Comparison of ENCODE assay signal across 8 cellular contexts in genomic region chr12:122876281-122876680, GRCh38. TPM values are rescaled to one million over a fixed set of nuclear protein-coding genes. Genes with fewer than 3 reads are reported as not detected.
DNase-seq lines count a peak whose midpoint lies in the region; ATAC-seq, FAIRE-seq and TF ChIP-seq lines count a peak whose summit lies in the region.
"Not testable (repeated sequence)": the region's sequence is repeated elsewhere in the genome, so short reads cannot be mapped to it uniquely, and the experiment has no call there.

No MANE protein-coding gene starts in this region.

- H3K4me3 Mint-ChIP-seq in IgD-negative memory B cell (peak overlapping the region in 3 of 4 donors; percentile 19 to 84 (median 39)), immature natural killer cell (peak overlapping the region; percentile 19 to 71 (median 59))
- H3K4me3 Mint-ChIP-seq in T-helper 17 cell = not testable (repeated sequence)
- peak overlapping the region; percentile 51 for H3K4me3 Mint-ChIP-seq in activated T-helper 17 cell treated with anti-CD3 and anti-CD28 coated beads, Interleukin-2, amount 50 U/mL, for 72 hours
- H3K4me3 Mint-ChIP-seq in stimulated activated naive CD8-positive, alpha-beta T cell treated with anti-CD3 and anti-CD28 coated beads, Interleukin-15, Interleukin-2, amounts not matched to agents 100 ng/mL and 50 ng/mL, for 24 hours = peak overlapping the region; percentile 55

- H3K27me3 Mint-ChIP-seq in IgD-negative memory B cell; T-helper 17 cell; activated T-helper 17 cell treated with anti-CD3 and anti-CD28 coated beads, Interleukin-2, amount 50 U/mL, for 72 hours: not testable (repeated sequence)
- H3K27me3 Mint-ChIP-seq in immature natural killer cell (ENCODE audit: low read depth in 3 of 3) = peaks cover 6 to 29% (median 11%) of the 10 kb centered on the region in 3 donors
- H3K27me3 Mint-ChIP-seq in stimulated activated naive CD8-positive, alpha-beta T cell treated with anti-CD3 and anti-CD28 coated beads, Interleukin-15, Interleukin-2, amounts not matched to agents 100 ng/mL and 50 ng/mL, for 24 hours = peaks cover 16% of the 10 kb centered on the region

- SMC1A ChIA-PET in GM12878 (lab: Charles Lee; ENCODE audit: uncharacterized antibody, unreplicated experiment) = interaction anchor here (1.0 to 1.9 kb wide), 4 partner anchors 10 to 75 kb away, joined by 3 to 11 read pairs (median 4); no protein-coding TSS in a partner anchor

- intact Hi-C loops in GM12878 (cut with micrococcal nuclease; ENCODE audit: unreplicated experiment) = loop anchor here (10.0 kb wide), 1 partner anchor 359 kb away; the partner anchor contains the start of genes MPHOSPH9 and MTRFR

- peaks cover 92 to 98% (median 97%) of the 10 kb centered on the region in 10 experiments for H3K4me1 ChIP-seq in BLaER1 treated with 17β-estradiol and CSF1 and Interleukin-3, amounts not matched to agents 10 nM and 100 nM
- peaks cover 43% of the 10 kb centered on the region for H3K4me1 ChIP-seq in GM12878 (ENCODE audit: control insufficient read depth, insufficient read depth, low read length)
- peaks cover 90 to 93% of the 10 kb centered on the region in 2 experiments for H3K4me1 ChIP-seq in neutrophil (ENCODE audit: control insufficient read depth in 1 of 2, insufficient read depth in 1 of 2, low read depth in 1 of 2, low read length in 1 of 2)

- TF ChIP-seq EP300 in GM12878 (IDR thresholded peaks at IDR 0.05; ENCODE audit: borderline replicate concordance in 1 of 2, control insufficient read depth in 1 of 2, low read depth in 2 of 2, low read length in 2 of 2) = not testable (repeated sequence)

- peak overlapping the region in 5 of 11 experiments; percentile 6 to 55 (median 48); a peak in 4 of 22 replicates for H3K27ac ChIP-seq in BLaER1 treated with 17β-estradiol and CSF1 and Interleukin-3, amounts not matched to agents 10 nM and 100 nM
- H3K27ac ChIP-seq in GM12878 (ENCODE audit: control insufficient read depth, insufficient read depth) = peak overlapping the region; percentile 49; the same call in 1 of the 2 replicates
- peak overlapping the region; percentile 96 for H3K27ac ChIP-seq in neutrophil

- H3K36me3 Mint-ChIP-seq in IgD-negative memory B cell = peaks cover 11% of the 10 kb centered on the region
- H3K36me3 Mint-ChIP-seq in T-helper 17 cell (ENCODE audit: low read depth); immature natural killer cell: not testable (repeated sequence)
- peaks cover 41% of the 10 kb centered on the region for H3K36me3 Mint-ChIP-seq in activated T-helper 17 cell treated with anti-CD3 and anti-CD28 coated beads, Interleukin-2, amount 50 U/mL, for 72 hours (ENCODE audit: low read depth)
- H3K36me3 Mint-ChIP-seq in stimulated activated naive CD8-positive, alpha-beta T cell treated with anti-CD3 and anti-CD28 coated beads, Interleukin-15, Interleukin-2, amounts not matched to agents 100 ng/mL and 50 ng/mL, for 24 hours (ENCODE audit: low read depth) = peaks cover 11% of the 10 kb centered on the region

- H3K27ac Mint-ChIP-seq in IgD-negative memory B cell (peak overlapping the region in 2 of 3 donors; percentile 57 to 65), T-helper 17 cell (peak overlapping the region; percentile 54), immature natural killer cell (peak overlapping the region; percentile 45 to 94 (median 68))
- peak overlapping the region; percentile 73 for H3K27ac Mint-ChIP-seq in activated T-helper 17 cell treated with anti-CD3 and anti-CD28 coated beads, Interleukin-2, amount 50 U/mL, for 72 hours
- H3K27ac Mint-ChIP-seq in stimulated activated naive CD8-positive, alpha-beta T cell treated with anti-CD3 and anti-CD28 coated beads, Interleukin-15, Interleukin-2, amounts not matched to agents 100 ng/mL and 50 ng/mL, for 24 hours = peak overlapping the region; percentile 36

- not testable (repeated sequence) for FAIRE-seq in GM12878 (lab: Jason Lieb, UNC)

- peak overlapping the region in 5 of 11 experiments; percentile 2 to 55 (median 30); a peak in 7 of 22 replicates for H3K9ac ChIP-seq in BLaER1 treated with 17β-estradiol and CSF1 and Interleukin-3, amounts not matched to agents 10 nM and 100 nM
- not testable (repeated sequence) for H3K9ac ChIP-seq in GM12878 (ENCODE audit: control insufficient read depth, insufficient read depth, low read length)

- H3K9me3 ChIP-seq in BLaER1 treated with 17β-estradiol and CSF1 and Interleukin-3, amounts not matched to agents 10 nM and 100 nM (replicated peaks in 1 of 11); T-helper 17 cell (ENCODE audit: control insufficient read depth, low read length, poor library complexity, severe bottlenecking); GM12878 (replicated peaks; ENCODE audit: control insufficient read depth, insufficient read depth, low read length); neutrophil: not testable (repeated sequence)

- TF ChIP-seq POLR2A in GM12878 (IDR thresholded peaks at IDR 0.05; ENCODE audit: low read depth, low read length) = not testable (repeated sequence)

- not testable (repeated sequence) for ATAC-seq in T-helper 17 cell; activated T-helper 17 cell treated with anti-CD3 and anti-CD28 coated beads, Interleukin-2, amount 50 U/mL, for 72 hours (replicated peaks); GM12878

- POLR2A ChIA-PET in GM12878 (lab: Charles Lee) = interaction anchor here (0.7 to 1.9 kb wide), 4 partner anchors 11 to 25 kb away, joined by 3 to 14 read pairs (median 4); partner anchors contain the start of gene VPS37B

- not testable (repeated sequence) for DNase-seq in T-helper 17 cell; GM12878 (ENCODE audit: low read depth, low spot score); immature natural killer cell

- H3K4me1 Mint-ChIP-seq in IgD-negative memory B cell (peaks cover 77 to 82% (median 80%) of the 10 kb centered on the region in 3 donors), T-helper 17 cell (peaks cover 72% of the 10 kb centered on the region), immature natural killer cell (peaks cover 96 to 98% of the 10 kb centered on the region in 2 donors)
- peaks cover 63% of the 10 kb centered on the region for H3K4me1 Mint-ChIP-seq in activated T-helper 17 cell treated with anti-CD3 and anti-CD28 coated beads, Interleukin-2, amount 50 U/mL, for 72 hours
- H3K4me1 Mint-ChIP-seq in stimulated activated naive CD8-positive, alpha-beta T cell treated with anti-CD3 and anti-CD28 coated beads, Interleukin-15, Interleukin-2, amounts not matched to agents 100 ng/mL and 50 ng/mL, for 24 hours (ENCODE audit: low read depth) = peaks cover 99% of the 10 kb centered on the region

- WGBS in GM12878 (ENCODE audit: insufficient coverage, insufficient replicate concordance, low lambda C conversion rate, missing lambda C conversion rate) = 95% methylated on average over 5 of the region's 5 CpGs

- not testable (repeated sequence) for TF ChIP-seq RAD21 in GM12878 (IDR thresholded peaks at IDR 0.05; ENCODE audit: insufficient read depth, low read depth, low read length)

- RAD21 ChIA-PET in GM12878 (lab: Charles Lee; ENCODE audit: unreplicated experiment) = interaction anchor here (0.6 to 1.2 kb wide), 6 partner anchors 10 to 27 kb away, joined by 3 to 5 read pairs (median 3); no protein-coding TSS in a partner anchor

- not testable (repeated sequence) for H3K4me3 ChIP-seq in BLaER1 treated with 17β-estradiol and CSF1 and Interleukin-3, amounts not matched to agents 10 nM and 100 nM; GM12878; neutrophil (ENCODE audit: low read depth in 1 of 2, low read length in 1 of 2)

- in situ Hi-C loops in GM12878 (cut with MboI) = not testable (repeated sequence)

- H3K9me3 Mint-ChIP-seq in IgD-negative memory B cell; activated T-helper 17 cell treated with anti-CD3 and anti-CD28 coated beads, Interleukin-2, amount 50 U/mL, for 72 hours; immature natural killer cell; stimulated activated naive CD8-positive, alpha-beta T cell treated with anti-CD3 and anti-CD28 coated beads, Interleukin-15, Interleukin-2, amounts not matched to agents 100 ng/mL and 50 ng/mL, for 24 hours: not testable (repeated sequence)

- CTCF ChIA-PET in GM12878 (lab: Yijun Ruan, JAX) = interaction anchor here (8.9 kb wide), 1 partner anchor 20 kb away, joined by 107 read pairs; the partner anchor contains the start of gene VPS37B

- peaks cover 0 to 33% (median 6%) of the 10 kb centered on the region in 11 experiments; a peak in 7 of 22 replicates for H3K36me3 ChIP-seq in BLaER1 treated with 17β-estradiol and CSF1 and Interleukin-3, amounts not matched to agents 10 nM and 100 nM
- H3K36me3 ChIP-seq in GM12878 (ENCODE audit: control insufficient read depth in 2 of 2, insufficient read depth in 2 of 2, low read length in 1 of 2) = not testable (repeated sequence)
- peaks cover 17% of the 10 kb centered on the region for H3K36me3 ChIP-seq in neutrophil

- H3K27me3 ChIP-seq in BLaER1 treated with 17β-estradiol and CSF1 and Interleukin-3, amounts not matched to agents 10 nM and 100 nM = peaks cover 0 to 11% (median 0%) of the 10 kb centered on the region in 11 experiments; a peak in 3 of 22 replicates
- H3K27me3 ChIP-seq in GM12878 (replicated peaks in 1 of 2; ENCODE audit: control insufficient read depth in 2 of 2, insufficient read depth in 2 of 2, low read length in 1 of 2); neutrophil: not testable (repeated sequence)

- not testable (repeated sequence) for TF ChIP-seq CTCF in GM12878 (IDR thresholded peaks at IDR 0.05 in 2 of 3, conservative IDR thresholded peaks at IDR 0.05 in 1 of 3; ENCODE audit: control insufficient read depth in 2 of 3, extremely low read depth in 1 of 3, insufficient read depth in 1 of 3, low read depth in 3 of 3, low read length in 3 of 3); neutrophil (IDR thresholded peaks at IDR 0.05)

- H3K4me2 ChIP-seq in BLaER1 treated with 17β-estradiol and CSF1 and Interleukin-3, amounts not matched to agents 10 nM and 100 nM = peak overlapping the region; percentile 68 to 99 (median 96)
- H3K4me2 ChIP-seq in GM12878 (ENCODE audit: control insufficient read depth, insufficient read depth) = peak overlapping the region; percentile 56

- not testable (repeated sequence) for H3K79me2 ChIP-seq in GM12878 (ENCODE audit: control insufficient read depth, insufficient read depth, low read length)

- BruUV-seq in GM12878 (replicated peaks; lab: Mats Ljungman, UMichigan) = not testable (repeated sequence)

- peaks cover 49 to 100% (median 81%) of the 10 kb centered on the region in 11 experiments; a peak in 21 of 22 replicates for H4K20me1 ChIP-seq in BLaER1 treated with 17β-estradiol and CSF1 and Interleukin-3, amounts not matched to agents 10 nM and 100 nM
- not testable (repeated sequence) for H4K20me1 ChIP-seq in GM12878 (ENCODE audit: control insufficient read depth, insufficient read depth)

- H2AFZ ChIP-seq in GM12878 (ENCODE audit: control insufficient read depth, low read depth, low read length) = not testable (repeated sequence)

RNA-seq across cellular contexts. Expression of gene VPS37B, which starts 19.6 kb away (rescaled TPM):
- polyA plus RNA-seq in IgD-negative memory B cell = 48.1 TPM
- total RNA-seq in T-helper 17 cell = 10 to 100 TPM; 82.2 to 90.5 TPM
- total RNA-seq in activated T-helper 17 cell treated with anti-CD3 and anti-CD28 coated beads, Interleukin-2, amount 50 U/mL, for 72 hours = 10 to 100 TPM; 10.5 to 17.0 TPM
- total RNA-seq in GM12878 (2013; cell fraction: nucleolus; rRNA removed) = 54.9 and 58.5 TPM in 2 replicates
- total RNA-seq in GM12878 (2014; rRNA removed) = 47.5 and 53.3 TPM in 2 replicates
- total RNA-seq in GM12878 (2014; rRNA removed; fragmentation: Illumina TruSeq; extraction: Trizol) = 22.3 and 26.5 TPM in 2 replicates
- total RNA-seq in GM12878 (2021) = 68.6 and 68.7 TPM in 2 replicates
- 7.5 TPM for polyA plus RNA-seq in GM12878 (2011; ENCODE audit: low read depth)
- 11.7 and 13.0 TPM in 2 replicates for polyA plus RNA-seq in GM12878 (2011; rRNA removed)
- polyA plus RNA-seq in GM12878 (2011; cell fraction: cytosol; rRNA removed) = 22.7 and 26.9 TPM in 2 replicates
- 24.3 and 28.7 TPM in 2 replicates for polyA plus RNA-seq in GM12878 (2011; cell fraction: nucleus; rRNA removed)
- polyA plus RNA-seq in GM12878 (2012) = 18.5 and 21.4 TPM in 2 replicates
- 20.1 and 29.5 TPM in 2 replicates for polyA plus RNA-seq in GM12878 (2014; fragmentation: Illumina TruSeq; extraction: Trizol)
- polyA plus RNA-seq in GM12878 (2014; fragmentation: Nextera tagmentation; extraction: Ambion mirVana) = 1 to 10 TPM in 1 of 2 experiments, under 1 TPM in 1; 0.66 to 1.7 TPM
- 54.0 and 63.8 TPM in 2 replicates for polyA plus RNA-seq in GM12878 (2014; rRNA removed)
- 10 to 100 TPM; 49.7 to 52.6 TPM for polyA plus RNA-seq in GM12878 (2016; fragmentation: Nextera tagmentation; extraction: Ambion mirVana)
- polyA minus RNA-seq in GM12878 (2011; rRNA and poly(A)+ RNA removed) = 10.7 and 17.4 TPM in 2 replicates
- polyA minus RNA-seq in GM12878 (2011; cell fraction: cytosol; rRNA and poly(A)+ RNA removed) = 11.3 and 11.4 TPM in 2 replicates
- 8.9 and 18.9 TPM in 2 replicates for polyA minus RNA-seq in GM12878 (2011; cell fraction: nucleus; rRNA and poly(A)+ RNA removed)
- polyA plus RNA-seq in immature natural killer cell = 10 to 100 TPM; 39.5 to 70.1 (median 43.6) TPM

RNA-seq across cellular contexts. Expression of gene HIP1R, which starts 41.0 kb away (rescaled TPM):
- polyA plus RNA-seq in IgD-negative memory B cell (58.3 TPM), GM12878 (2011; rRNA removed) (1.1 and 1.6 TPM in 2 replicates), GM12878 (2014; fragmentation: Illumina TruSeq; extraction: Trizol) (3.4 and 10.4 TPM in 2 replicates), GM12878 (2014; fragmentation: Nextera tagmentation; extraction: Ambion mirVana) (under 1 TPM; 0.18 to 0.35 TPM), GM12878 (2014; rRNA removed) (19.9 and 20.8 TPM in 2 replicates), GM12878 (2016; fragmentation: Nextera tagmentation; extraction: Ambion mirVana) (10 to 100 TPM; 12.9 to 14.4 TPM), immature natural killer cell (10 to 100 TPM in 1 of 3 donors, 1 to 10 TPM in 2; 4.4 to 14.6 (median 5.1) TPM)
- total RNA-seq in T-helper 17 cell (10 to 100 TPM; 61.5 to 67.4 TPM), GM12878 (2014; rRNA removed) (23.3 and 27.7 TPM in 2 replicates), GM12878 (2014; rRNA removed; fragmentation: Illumina TruSeq; extraction: Trizol) (6.9 and 10.2 TPM in 2 replicates), GM12878 (2021) (20.7 and 21.7 TPM in 2 replicates)
- 10 to 100 TPM; 14.7 to 23.3 TPM for total RNA-seq in activated T-helper 17 cell treated with anti-CD3 and anti-CD28 coated beads, Interleukin-2, amount 50 U/mL, for 72 hours
- 18.6 and 21.9 TPM in 2 replicates for total RNA-seq in GM12878 (2013; cell fraction: nucleolus; rRNA removed)
- 3.2 TPM for polyA plus RNA-seq in GM12878 (2011; ENCODE audit: low read depth)
- 1.1 and 3.2 TPM in 2 replicates for polyA plus RNA-seq in GM12878 (2011; cell fraction: cytosol; rRNA removed)
- polyA plus RNA-seq in GM12878 (2011; cell fraction: nucleus; rRNA removed) = 17.7 and 27.4 TPM in 2 replicates
- polyA plus RNA-seq in GM12878 (2012) = 5.7 and 6.6 TPM in 2 replicates
- polyA minus RNA-seq in GM12878 (2011; rRNA and poly(A)+ RNA removed) = 1.9 and 5.3 TPM in 2 replicates
- polyA minus RNA-seq in GM12878 (2011; cell fraction: cytosol; rRNA and poly(A)+ RNA removed) = 1.1 and 1.2 TPM in 2 replicates
- 3.9 and 4.6 TPM in 2 replicates for polyA minus RNA-seq in GM12878 (2011; cell fraction: nucleus; rRNA and poly(A)+ RNA removed)
